Comparison of ENCODE assay signal across 40 cellular contexts in the genomic region with DNA sequence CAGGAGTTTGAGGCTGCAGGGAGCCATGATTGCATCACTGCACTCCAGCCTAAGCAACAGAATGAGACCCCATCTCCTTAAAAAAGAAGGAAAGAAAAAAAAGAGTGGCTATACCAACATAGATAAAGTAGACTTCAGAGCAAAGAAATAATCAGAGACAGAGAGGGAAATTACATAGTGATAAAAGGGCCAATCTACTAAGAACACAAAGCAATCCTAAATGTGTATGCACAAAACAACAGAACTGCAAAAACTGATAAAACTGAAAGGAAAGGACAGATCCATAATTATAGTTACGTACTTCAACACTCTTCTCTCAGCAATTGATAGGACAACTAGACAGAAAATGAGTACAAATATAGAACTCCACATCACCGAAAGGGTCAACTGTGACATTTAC. TPM values are rescaled to one million over a fixed set of nuclear protein-coding genes. Genes with fewer than 3 reads are reported as not detected.
"Had no signal": no experiment of that assay in that cellular context is flagged by ENCODE, and none has a peak within 500 bp of the region (broad histone marks: within the 10 kb centered on the region; RNA-seq: fewer than 3 reads in every experiment).

No MANE protein-coding gene starts in this region.

- ATAC-seq: activated naive CD4-positive, alpha-beta T cell treated with anti-CD3 and anti-CD28 coated beads, Interleukin-2, amount 50 U/mL, for 72 hours; activated naive CD8-positive, alpha-beta T cell treated with anti-CD3 and anti-CD28 coated beads, Interleukin-2, amount 50 U/mL, for 24 hours; activated T-cell treated with anti-CD3 and anti-CD28 coated beads, Interleukin-2, amount 50 U/mL, for 4 hours; activated T-cell treated with anti-CD3 and anti-CD28 coated beads, Interleukin-2, amount 50 U/mL, for 72 hours; activated T-helper 17 cell treated with anti-CD3 and anti-CD28 coated beads, Interleukin-2, amount 50 U/mL, for 72 hours; body of pancreas had no signal

- FAIRE-seq: astrocyte, bronchial epithelial cell had no signal

- H3K27me3 ChIP-seq: adrenal gland, ascending aorta, body of pancreas, brain microvascular endothelial cell, breast epithelium, cardiac muscle cell had no signal

- H3K4me3 ChIP-seq: adrenal gland, ascending aorta, body of pancreas, breast epithelium, cardiac muscle cell had no signal

- DNase-seq: activated effector memory CD4-positive, alpha-beta T cell treated with anti-CD3 and anti-CD28 coated beads, Interleukin-2, amount 50 U/mL, for 16 hours; activated effector memory CD4-positive, alpha-beta T cell treated with Interleukin-2 at 50 U/mL for 16 hours; activated gamma-delta T cell; activated gamma-delta T cell treated with Interleukin-2 at 50 U/mL for 16 hours; activated naive CD4-positive, alpha-beta T cell; activated naive CD4-positive, alpha-beta T cell treated with anti-CD3 and anti-CD28 coated beads for 36 hours; activated naive CD4-positive, alpha-beta T cell treated with anti-CD3 and anti-CD28 coated beads, Interleukin-2, amount 10 ng/mL, durations not matched to agents 7 days and 5 days; activated naive CD4-positive, alpha-beta T cell treated with anti-CD3 and anti-CD28 coated beads, Interleukin-2, amount 50 U/mL, for 16 hours; activated naive CD4-positive, alpha-beta T cell treated with Interleukin-2 at 50 U/mL for 16 hours; activated naive CD8-positive, alpha-beta T cell treated with anti-CD3 and anti-CD28 coated beads for 36 hours; activated naive CD8-positive, alpha-beta T cell treated with anti-CD3 and anti-CD28 coated beads, Interleukin-2, amount 10 ng/mL, durations not matched to agents 7 days and 5 days; activated naive CD8-positive, alpha-beta T cell treated with anti-CD3 and anti-CD28 coated beads, Interleukin-2, amount 50 U/mL, for 24 hours; activated T-cell treated with anti-CD3 and anti-CD28 coated beads, Interleukin-2, amount 50 U/mL, for 1 hour; activated T-cell treated with anti-CD3 and anti-CD28 coated beads, Interleukin-2, amount 50 U/mL, for 24 hours; activated T-cell treated with anti-CD3 and anti-CD28 coated beads, Interleukin-2, amount 50 U/mL, for 4 hours; activated T-cell treated with anti-CD3 and anti-CD28 coated beads, Interleukin-2, amount 50 U/mL, for 48 hours; activated T-cell treated with anti-CD3 and anti-CD28 coated beads, Interleukin-2, amount 50 U/mL, for 72 hours; adrenal gland; amniotic stem cell; amygdala; anterior cingulate cortex; aorta; body of pancreas; brain microvascular endothelial cell; caudate nucleus; central memory CD4-positive, alpha-beta T cell; cerebellar nuclear complex had no signal

- H3K27ac ChIP-seq: adrenal gland, ascending aorta, body of pancreas, brain microvascular endothelial cell, breast epithelium, cardiac muscle cell had no signal

- H3K9me3 ChIP-seq: adrenal gland had no signal

- H3K4me1 ChIP-seq: adrenal gland, ascending aorta, body of pancreas, breast epithelium had no signal

- H3K36me3 ChIP-seq: adrenal gland, ascending aorta, brain microvascular endothelial cell, breast epithelium, cardiac muscle cell had no signal

RNA-seq across cellular contexts. Expression of a gene that starts 17.8 kb away (rescaled TPM):
- total RNA-seq: activated naive CD4-positive, alpha-beta T cell treated with anti-CD3 and anti-CD28 coated beads for 36 hours; activated naive CD4-positive, alpha-beta T cell treated with anti-CD3 and anti-CD28 coated beads, Interleukin-2, amount 50 U/mL, for 72 hours; activated naive CD8-positive, alpha-beta T cell treated with anti-CD3 and anti-CD28 coated beads for 36 hours; activated naive CD8-positive, alpha-beta T cell treated with anti-CD3 and anti-CD28 coated beads, Interleukin-2, amount 10 ng/mL, durations not matched to agents 7 days and 5 days; activated T-cell treated with anti-CD3 and anti-CD28 coated beads, Interleukin-2, amount 50 U/mL, for 4 hours; activated T-cell treated with anti-CD3 and anti-CD28 coated beads, Interleukin-2, amount 50 U/mL, for 72 hours; activated T-helper 1 cell treated with anti-CD3 and anti-CD28 coated beads, Interleukin-12 subunit alpha, Interleukin-12 subunit beta, Interleukin-2, Interleukin-4 antibody, amounts not matched to agents 30 ng/mL and 10 ng/mL and 1 ng/mL, durations not matched to agents 14 hours and 24 hours and 36 hours; activated T-helper 17 cell treated with anti-CD3 and anti-CD28 coated beads, Interleukin-2, amount 50 U/mL, for 72 hours; activated T-helper 2 cell treated with anti-CD3 and anti-CD28 coated beads, Interferon-gamma antibody, Interleukin-2, Interleukin-4, amounts not matched to agents 10 μg/mL and 5 μg/mL and 100 μg/mL, durations not matched to agents 14 hours and 24 hours and 36 hours; adrenal gland; aorta; ascending aorta; astrocyte; breast epithelium; bronchial epithelial cell; cardiac muscle cell; cardiac septum; cerebellum; chondrocyte had no signal
- polyA plus RNA-seq: adipose tissue, adrenal gland, cardiac muscle cell had no signal

RNA-seq across cellular contexts. Expression of a gene that starts 36.4 kb away (rescaled TPM):
- total RNA-seq: activated naive CD4-positive, alpha-beta T cell treated with anti-CD3 and anti-CD28 coated beads for 36 hours; activated naive CD4-positive, alpha-beta T cell treated with anti-CD3 and anti-CD28 coated beads, Interleukin-2, amount 50 U/mL, for 72 hours; activated naive CD8-positive, alpha-beta T cell treated with anti-CD3 and anti-CD28 coated beads for 36 hours; activated T-cell treated with anti-CD3 and anti-CD28 coated beads, Interleukin-2, amount 50 U/mL, for 72 hours; activated T-helper 1 cell treated with anti-CD3 and anti-CD28 coated beads, Interleukin-12 subunit alpha, Interleukin-12 subunit beta, Interleukin-2, Interleukin-4 antibody, amounts not matched to agents 30 ng/mL and 10 ng/mL and 1 ng/mL, durations not matched to agents 14 hours and 24 hours and 36 hours; activated T-helper 2 cell treated with anti-CD3 and anti-CD28 coated beads, Interferon-gamma antibody, Interleukin-2, Interleukin-4, amounts not matched to agents 10 μg/mL and 5 μg/mL and 100 μg/mL, durations not matched to agents 14 hours and 24 hours and 36 hours; bronchial epithelial cell; cardiac muscle cell had no signal
